8 cellular contexts compared by ENCODE assay signal in the genomic region with DNA sequence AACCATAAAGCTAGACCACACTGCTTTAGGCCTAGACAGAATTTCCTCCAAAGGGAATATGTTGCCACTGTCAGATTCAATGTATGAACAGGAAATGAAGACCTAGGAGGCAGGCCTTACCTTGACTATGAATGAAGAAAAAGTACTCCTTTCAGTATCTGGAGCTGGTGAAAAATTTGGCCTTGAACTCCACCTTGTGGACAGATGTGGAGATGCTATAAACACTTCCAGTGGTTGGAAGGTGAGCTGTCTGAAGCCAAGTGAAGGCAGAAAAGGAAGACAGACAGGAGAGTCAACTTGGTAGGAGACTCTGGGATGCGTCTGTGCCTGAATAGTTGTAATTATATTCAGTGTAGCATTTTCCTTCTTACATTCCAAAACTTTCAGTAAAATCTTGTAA. TPM values are rescaled to one million over a fixed set of nuclear protein-coding genes. Genes with fewer than 3 reads are reported as not detected.
A peak's percentile ranks its signal among the peaks of the same experiment; 100 is the strongest.
DNase-seq lines count a peak whose midpoint lies in the region; ATAC-seq and TF ChIP-seq lines count a peak whose summit lies in the region.

No MANE protein-coding gene starts in this region.

- no peaks in the 10 kb centered on the region for H3K9me3 ChIP-seq in NT2/D1 (ENCODE audit: insufficient read depth, low read length)

- DNase-seq in NCI-H510A treated with DMSO at 0.1 percent for 48 hours (lab: John Stamatoyannopoulos, UW) (peak; percentile 13), NCI-H510A (lab: John Stamatoyannopoulos, UW) (no peak), GM20000 (ENCODE audit: low spot score) (peak; percentile 33), NT2/D1 (ENCODE audit: low read depth, low spot score) (peak; percentile 27), hepatic stellate cell (ENCODE audit: low spot score) (peak; percentile 12)
- DNase-seq in activated naive CD4-positive, alpha-beta T cell treated with anti-CD3 and anti-CD28 coated beads, Interleukin-2, amount 50 U/mL, for 72 hours (ENCODE audit: low spot score in 2 of 2), result peak in 1 of 2 donors; percentile 22
- DNase-seq in stimulated activated CD4-positive, alpha-beta T cell treated with anti-CD3 and anti-CD28 coated beads, Interleukin-1b, Interleukin-23, amount 100 ng/mL, for 48 hours, result peak; percentile 13

- ATAC-seq in HG03520 (IDR thresholded peaks at IDR 0.05; ENCODE audit: unreplicated experiment), result peak; percentile 94
- peak; percentile 66 to 70 for ATAC-seq in activated naive CD4-positive, alpha-beta T cell treated with anti-CD3 and anti-CD28 coated beads, Interleukin-2, amount 50 U/mL, for 72 hours

- no peaks in the 10 kb centered on the region for H3K36me3 Mint-ChIP-seq in activated naive CD4-positive, alpha-beta T cell treated with anti-CD3 and anti-CD28 coated beads, Interleukin-2, amount 50 U/mL, for 72 hours

- H3K4me3 ChIP-seq in NT2/D1 (ENCODE audit: insufficient read length, low read depth), result no peak overlapping the region

- no peaks in the 10 kb centered on the region for H3K4me1 ChIP-seq in NT2/D1 (ENCODE audit: insufficient read depth, insufficient read length)

- H3K9ac ChIP-seq in NT2/D1 (ENCODE audit: insufficient read length, low read depth), result no peak overlapping the region

- no peaks in the 10 kb centered on the region for H3K9me3 Mint-ChIP-seq in activated naive CD4-positive, alpha-beta T cell treated with anti-CD3 and anti-CD28 coated beads, Interleukin-2, amount 50 U/mL, for 72 hours

- peak; percentile 30 for TF ChIP-seq CTCF in GM20000 (IDR thresholded peaks at IDR 0.05; ENCODE audit: extremely low read depth, missing control alignments)

- H3K27ac Mint-ChIP-seq in activated naive CD4-positive, alpha-beta T cell treated with anti-CD3 and anti-CD28 coated beads, Interleukin-2, amount 50 U/mL, for 72 hours, result no peak overlapping the region

- peaks cover 78% of the 10 kb centered on the region for H3K36me3 ChIP-seq in NT2/D1 (ENCODE audit: insufficient read depth, insufficient read length, low read length)

- no peaks in the 10 kb centered on the region for H3K27me3 ChIP-seq in NT2/D1 (ENCODE audit: insufficient read depth, insufficient read length)

RNA-seq across cellular contexts. Expression of a gene that starts 17.2 kb away (rescaled TPM):
- total RNA-seq in activated naive CD4-positive, alpha-beta T cell treated with anti-CD3 and anti-CD28 coated beads, Interleukin-2, amount 50 U/mL, for 72 hours, result 10 to 100 TPM in 1 of 2 donors, 1 to 10 TPM in 1; 6.6 to 11.7 TPM
